In the genomic region with DNA sequence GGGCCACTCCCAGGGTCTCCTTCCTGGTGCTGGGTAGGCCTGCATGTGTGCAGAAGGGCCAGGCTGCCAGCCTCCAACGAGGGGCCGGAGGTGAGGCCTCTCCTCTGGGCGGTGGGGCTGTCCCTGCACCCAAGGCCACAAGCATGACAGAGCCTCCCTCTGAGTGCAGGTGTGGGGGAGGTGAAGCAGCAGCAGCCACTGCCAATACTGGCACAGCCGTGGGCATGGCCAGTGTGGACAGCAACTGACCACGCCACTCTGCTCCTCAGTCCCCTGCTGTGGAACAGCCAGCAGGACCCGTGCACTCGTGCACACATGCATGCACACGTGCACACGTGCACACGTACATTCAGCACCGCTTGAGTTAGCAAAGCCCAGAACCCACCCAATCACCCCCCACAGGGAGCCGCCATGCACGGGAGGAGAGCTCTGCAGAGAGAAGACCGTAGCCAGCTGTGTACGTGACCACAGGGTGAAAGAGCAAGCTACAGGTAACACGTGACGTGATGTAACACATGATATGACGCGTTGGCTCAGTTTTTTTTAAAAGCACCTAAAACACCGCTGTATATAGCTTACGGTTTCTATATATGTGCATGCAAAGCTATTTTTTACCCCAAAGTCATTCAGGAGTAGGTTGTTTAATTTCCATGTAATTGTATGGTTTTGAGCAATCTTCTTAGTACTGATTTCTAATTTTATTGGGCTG, we compare ENCODE assay signal across 15 cellular contexts. TPM values are rescaled to one million over a fixed set of nuclear protein-coding genes. Genes with fewer than 3 reads are reported as not detected.
A peak's percentile ranks its signal among the peaks of the same experiment; 100 is the strongest.
DNase-seq lines count a peak whose midpoint lies in the region; ATAC-seq and TF ChIP-seq lines count a peak whose summit lies in the region.
"Had no signal": no experiment of that assay in that cellular context is flagged by ENCODE, and none has a peak within 500 bp of the region (broad histone marks: within the 10 kb centered on the region; RNA-seq: fewer than 3 reads in every experiment).

No MANE protein-coding gene starts in this region.

- H3K4me3 Mint-ChIP-seq in T-helper 17 cell (no peak overlapping the region), nephron progenitor cell (no peak overlapping the region)
- H3K4me3 Mint-ChIP-seq: GM23338 had no signal

- no peaks in the 10 kb centered on the region for H3K9me3 ChIP-seq in T-helper 17 cell (ENCODE audit: control insufficient read depth, low read length, poor library complexity, severe bottlenecking)
- no peaks in the 10 kb centered on the region for H3K9me3 ChIP-seq in upper lobe of left lung

- H3K4me1 Mint-ChIP-seq in T-helper 17 cell (peaks cover 3% of the 10 kb centered on the region), nephron progenitor cell (peaks cover 33% of the 10 kb centered on the region)

- H3K27ac Mint-ChIP-seq in T-helper 17 cell (peak overlapping the region; percentile 34), nephron progenitor cell (no peak overlapping the region)
- H3K27ac Mint-ChIP-seq: GM23338 had no signal

- no peak for TF ChIP-seq EP300 in upper lobe of left lung (IDR thresholded peaks at IDR 0.05)

- no peak overlapping the region for H3K4me3 ChIP-seq in upper lobe of left lung
- H3K4me3 ChIP-seq: GM12878, GM23338 had no signal

- no peaks in the 10 kb centered on the region for H3K27me3 Mint-ChIP-seq in T-helper 17 cell
- peaks cover 3% of the 10 kb centered on the region for H3K27me3 Mint-ChIP-seq in nephron progenitor cell (ENCODE audit: low read depth, poor library complexity)

- WGBS in upper lobe of left lung, 2 donors, result 93 to 94% methylated on average over 12 to 21 of the region's 21 CpGs

- peaks cover 0 to 25% (median 10%) of the 10 kb centered on the region in 4 donors for H3K36me3 ChIP-seq in upper lobe of left lung

- TF ChIP-seq POLR2A in upper lobe of left lung (IDR thresholded peaks at IDR 0.05), result no peak

- no peaks in the 10 kb centered on the region for H3K9me3 Mint-ChIP-seq in nephron progenitor cell
- H3K9me3 Mint-ChIP-seq: GM23338 had no signal

- H3K27ac ChIP-seq in upper lobe of left lung, result no peak overlapping the region

- H3K36me3 Mint-ChIP-seq in T-helper 17 cell (ENCODE audit: low read depth), result no peaks in the 10 kb centered on the region
- H3K36me3 Mint-ChIP-seq in nephron progenitor cell (ENCODE audit: low read depth), result no peaks in the 10 kb centered on the region

- no peak for TF ChIP-seq CTCF in upper lobe of left lung (IDR thresholded peaks at IDR 0.05)
- TF ChIP-seq CTCF in nephron progenitor cell (IDR thresholded peaks at IDR 0.05), result no peak

- no peaks in the 10 kb centered on the region for H3K27me3 ChIP-seq in upper lobe of left lung

- peaks cover 0 to 13% (median 2%) of the 10 kb centered on the region in 4 donors for H3K4me1 ChIP-seq in upper lobe of left lung

- peak; percentile 44 for DNase-seq in activated effector memory CD4-positive, alpha-beta T cell treated with anti-CD3 and anti-CD28 coated beads, Interleukin-2, amount 50 U/mL, for 16 hours
- no peak for DNase-seq in activated effector memory CD4-positive, alpha-beta T cell treated with Interleukin-2 at 50 U/mL for 16 hours
- DNase-seq in T-helper 17 cell (no peak), mesenteric fat pad (ENCODE audit: low spot score) (peak; percentile 67), upper lobe of left lung (peak; percentile 11 to 56), nephron progenitor cell (no peak)
- no peak for DNase-seq in activated naive CD4-positive, alpha-beta T cell treated with Interleukin-2 at 50 U/mL for 16 hours
- DNase-seq: GDM1, KBM-7, NCI-H510A treated with DMSO at 0.1 percent for 48 hours, Right ventricle myocardium superior had no signal

- ATAC-seq in T-helper 17 cell (no peak), upper lobe of left lung (ENCODE audit: low FRiP score in 2 of 2) (no peak), GM19324 (IDR thresholded peaks at IDR 0.05; ENCODE audit: low FRiP score, unreplicated experiment) (no peak)
- ATAC-seq: GM12878 had no signal

RNA-seq across cellular contexts. Expression of gene PAPOLB, which starts 23.1 kb away (rescaled TPM):
- total RNA-seq in T-helper 17 cell, result not detected
- 0.22 TPM for total RNA-seq in mesenteric fat pad
- 1 to 10 TPM in 1 of 6 donors, under 1 TPM in 5; 0.10 to 2.1 (median 0.39) TPM for total RNA-seq in upper lobe of left lung
- total RNA-seq: A172, GM12878 had no signal

RNA-seq across cellular contexts. Expression of gene RADIL, which starts 44.7 kb away (rescaled TPM):
- total RNA-seq in T-helper 17 cell (under 1 TPM in 1 of 2 donors, not detected in 1; 0.55 TPM), mesenteric fat pad (6.1 TPM), upper lobe of left lung (10 to 100 TPM in 5 of 6 donors, 1 to 10 TPM in 1; 7.9 to 42.8 (median 13.0) TPM)

Comparison
In these comparisons a context has a peak if more than half of its experiments do, and no peak if none do; other contexts are left out.
1. DNase-seq: peak in activated effector memory CD4-positive, alpha-beta T cell treated with anti-CD3 and anti-CD28 coated beads, Interleukin-2, amount 50 U/mL, for 16 hours (single experiment), mesenteric fat pad (single experiment) and upper lobe of left lung (2 of 2); none in activated effector memory CD4-positive, alpha-beta T cell treated with Interleukin-2 at 50 U/mL for 16 hours (single experiment), T-helper 17 cell (0 of 3), activated naive CD4-positive, alpha-beta T cell treated with Interleukin-2 at 50 U/mL for 16 hours (single experiment) and nephron progenitor cell (single experiment).